In genomic region chr5:38848637-38849036, GRCh38 we compare ENCODE assay signal across 1 cellular context.
A peak's percentile ranks its signal among the peaks of the same experiment; 100 is the strongest.
TF ChIP-seq lines count a peak whose summit lies in the region.

No MANE protein-coding gene starts in this region.

TF ChIP-seq in A549, 52 proteins besides CTCF, POLR2A, EP300 and RAD21:
- TF ChIP-seq MAFK (IDR thresholded peaks at IDR 0.05; ENCODE audit: partially characterized antibody) (peak; percentile 39), BCL3 (IDR thresholded peaks at IDR 0.05) (no peak)
- TF ChIP-seq, protein P1, sequence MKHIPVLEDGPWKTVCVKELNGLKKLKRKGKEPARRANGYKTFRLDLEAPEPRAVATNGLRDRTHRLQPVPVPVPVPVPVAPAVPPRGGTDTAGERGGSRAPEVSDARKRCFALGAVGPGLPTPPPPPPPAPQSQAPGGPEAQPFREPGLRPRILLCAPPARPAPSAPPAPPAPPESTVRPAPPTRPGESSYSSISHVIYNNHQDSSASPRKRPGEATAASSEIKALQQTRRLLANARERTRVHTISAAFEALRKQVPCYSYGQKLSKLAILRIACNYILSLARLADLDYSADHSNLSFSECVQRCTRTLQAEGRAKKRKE (CRISPR knock-in tag; IDR thresholded peaks at IDR 0.05; ENCODE audit: low read depth), result no peak
- TF ChIP-seq, protein P2, sequence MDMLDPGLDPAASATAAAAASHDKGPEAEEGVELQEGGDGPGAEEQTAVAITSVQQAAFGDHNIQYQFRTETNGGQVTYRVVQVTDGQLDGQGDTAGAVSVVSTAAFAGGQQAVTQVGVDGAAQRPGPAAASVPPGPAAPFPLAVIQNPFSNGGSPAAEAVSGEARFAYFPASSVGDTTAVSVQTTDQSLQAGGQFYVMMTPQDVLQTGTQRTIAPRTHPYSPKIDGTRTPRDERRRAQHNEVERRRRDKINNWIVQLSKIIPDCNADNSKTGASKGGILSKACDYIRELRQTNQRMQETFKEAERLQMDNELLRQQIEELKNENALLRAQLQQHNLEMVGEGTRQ (IDR thresholded peaks at IDR 0.05), result peak; percentile 37; the same call in 1 of the 2 replicates
